ENCODE assay signal across 8 cellular contexts in genomic region chr20:25865715-25866656, GRCh38.
A peak's percentile ranks its signal among the peaks of the same experiment; 100 is the strongest.
DNase-seq lines count a peak whose midpoint lies in the region; ATAC-seq lines count a peak whose summit lies in the region.

No MANE protein-coding gene starts in this region.

- ATAC-seq in GM21360 (IDR thresholded peaks at IDR 0.05; ENCODE audit: unreplicated experiment), result no peak

- DNase-seq in NCI-H1694 (lab: John Stamatoyannopoulos, UW) (peak; percentile 26), NCI-H1694 treated with DMSO at 0.1 percent for 48 hours (lab: John Stamatoyannopoulos, UW) (no peak), NCI-H146 (lab: John Stamatoyannopoulos, UW) (peak; percentile 59), inferior parietal cortex (ENCODE audit: extremely low spot score) (peak; percentile 83)
- DNase-seq in activated CD4-positive, CD25-positive, alpha-beta regulatory T cell treated with anti-CD3 and anti-CD28 coated beads, Interleukin-2, amount 50 U/mL, for 72 hours, result peak; percentile 71
- DNase-seq in central memory CD4-positive, alpha-beta T cell, result peak; percentile 75
- DNase-seq in stimulated activated CD4-positive, alpha-beta T cell treated with anti-CD3 and anti-CD28 coated beads, Interleukin-12 subunit alpha, Interleukin-12 subunit beta, amount 100 ng/mL, for 4 hours, result peak; percentile 74
